9 cellular contexts compared by ENCODE assay signal in genomic region chr19:11766597-11767591, GRCh38. TPM values are rescaled to one million over a fixed set of nuclear protein-coding genes. Genes with fewer than 3 reads are reported as not detected.
DNase-seq lines count a peak whose midpoint lies in the region; ATAC-seq and TF ChIP-seq lines count a peak whose summit lies in the region.
"Had no signal": no experiment of that assay in that cellular context is flagged by ENCODE, and none has a peak within 500 bp of the region (broad histone marks: within the 10 kb centered on the region; RNA-seq: fewer than 3 reads in every experiment).

TSS of gene ZNF441 (plus strand) at chr19:11767000. CDS start at chr19:11767194, 194 bp downstream.

- peak; percentile 43 to 45 for TF ChIP-seq RAD21 in liver (IDR thresholded peaks at IDR 0.05)

- whole genome bisulfite sequencing in liver: under 1% methylated on average over 61 of the region's 61 CpGs

- H3K9me3 ChIP-seq in BE2C (no peaks in the 10 kb centered on the region; the same call in 1 of the 2 replicates), liver (ENCODE audit: control insufficient read depth in 4 of 4, low read length in 3 of 4) (peaks cover 0 to 9% (median 2%) of the 10 kb centered on the region in 4 donors)

- TF ChIP-seq CTCF in BE2C (IDR thresholded peaks at IDR 0.05; ENCODE audit: low read depth, low read length) (no peak), liver (IDR thresholded peaks at IDR 0.05; ENCODE audit: low read depth, low read length, missing input control) (no peak)

- H3K27ac ChIP-seq in liver (ENCODE audit: low read depth in 1 of 2, low read length in 2 of 2): peak within 1 kb of the TSS; percentile 84 to 96

- DNase-seq in BE2C (peak; percentile 99), GM19240 (ENCODE audit: insufficient read length, low spot score) (peak; percentile 72), NCI-H748 (lab: John Stamatoyannopoulos, UW; ENCODE audit: unreplicated experiment) (peak; percentile 92), dermis blood vessel endothelial cell (peak; percentile 94)
- DNase-seq in activated CD4-positive, alpha-beta T cell treated with anti-CD3 and anti-CD28 coated beads, Interleukin-2, amount 50 U/mL, for 4 hours: peak; percentile 87 to 88
- DNase-seq in stimulated activated CD4-positive, alpha-beta T cell treated with anti-CD3 and anti-CD28 coated beads, Interleukin-2, amount 100 ng/mL, for 48 hours: peak; percentile 90 to 93

- no peaks in the 10 kb centered on the region for H3K27me3 ChIP-seq in BE2C
- H3K27me3 ChIP-seq in liver (ENCODE audit: control insufficient read depth in 4 of 4, insufficient read depth in 4 of 4, low read length in 3 of 4): no peaks in the 10 kb centered on the region

- peak; percentile 91 for ATAC-seq in HG03442 (IDR thresholded peaks at IDR 0.05; ENCODE audit: unreplicated experiment)

- peak within 1 kb of the TSS; percentile 57 to 62 for H3K9ac ChIP-seq in liver (ENCODE audit: low read depth in 1 of 2, low read length in 2 of 2)

- H3K4me1 ChIP-seq in BE2C (peaks cover 4% of the 10 kb centered on the region), liver (ENCODE audit: control insufficient read depth in 4 of 4, insufficient read depth in 4 of 4, low read length in 3 of 4) (peaks cover 3 to 18% (median 10%) of the 10 kb centered on the region in 4 donors)

- no peaks in the 10 kb centered on the region for H3K36me3 ChIP-seq in BE2C
- H3K36me3 ChIP-seq in liver (ENCODE audit: control insufficient read depth in 4 of 4, insufficient read depth in 3 of 4, low read depth in 1 of 4, low read length in 3 of 4): peaks cover 0 to 2% (median 0%) of the 10 kb centered on the region in 4 donors

- peak within 1 kb of the TSS; percentile 82 for H3K4me3 ChIP-seq in BE2C (ENCODE audit: low read depth, low read length)
- H3K4me3 ChIP-seq in liver (ENCODE audit: low read depth in 1 of 3, low read length in 3 of 3): peak within 1 kb of the TSS; percentile 68 to 82 (median 74)

TF ChIP-seq in liver, 16 proteins besides CTCF, POLR2A, EP300 and RAD21:
- TF ChIP-seq MAX (IDR thresholded peaks at IDR 0.05): peak; percentile 73
- TF ChIP-seq RXRA (IDR thresholded peaks at IDR 0.05): peak; percentile 76 to 81
- peak; percentile 65 to 67 for TF ChIP-seq EGR1 (IDR thresholded peaks at IDR 0.05; ENCODE audit: low read depth in 2 of 2)
- no peak for TF ChIP-seq FOXA1 (IDR thresholded peaks at IDR 0.05)
- peak; percentile 80 for TF ChIP-seq TAF1 (conservative IDR thresholded peaks at IDR 0.05)
- peak; percentile 94 for TF ChIP-seq SP1 (IDR thresholded peaks at IDR 0.05)
- TF ChIP-seq NR2F2 (IDR thresholded peaks at IDR 0.05): peak; percentile 98
- TF ChIP-seq HNF4A (conservative IDR thresholded peaks at IDR 0.05): peak; percentile 49 to 78
- peak; percentile 50 to 77 for TF ChIP-seq GABPA (IDR thresholded peaks at IDR 0.05 in 1 of 2, conservative IDR thresholded peaks at IDR 0.05 in 1 of 2)
- no peak for TF ChIP-seq HNF4G (IDR thresholded peaks at IDR 0.05)
- peak; percentile 13 to 33 for TF ChIP-seq JUND (IDR thresholded peaks at IDR 0.05)
- peak; percentile 91 for TF ChIP-seq REST (IDR thresholded peaks at IDR 0.05)
- TF ChIP-seq YY1 (IDR thresholded peaks at IDR 0.05): peak; percentile 75
- no peak for TF ChIP-seq FOXA2 (IDR thresholded peaks at IDR 0.05)
- peak; percentile 28 for TF ChIP-seq ATF3 (IDR thresholded peaks at IDR 0.05)
- TF ChIP-seq ZBTB33 (IDR thresholded peaks at IDR 0.05): peak; percentile 83

RNA-seq across cellular contexts. Expression of gene ZNF441, which starts in this region (rescaled TPM):
- 3.4 TPM for polyA plus RNA-seq in BE2C (2012; ENCODE audit: insufficient read depth, insufficient read length, low read depth)
- total RNA-seq in dermis blood vessel endothelial cell (8.0 and 10.4 TPM in 2 replicates), liver (1 to 10 TPM; 7.1 to 7.4 TPM)
- polyA plus RNA-seq in liver: 1 to 10 TPM; 1.8 to 4.2 TPM
- total RNA-seq: NCI-H460 had no signal

Comparison
In these comparisons a context has a peak if more than half of its experiments do, and no peak if none do; other contexts are left out.
1. Peak in every context shown above with its lines: DNase-seq, ATAC-seq, H3K4me3 ChIP-seq and H3K27ac ChIP-seq.